Comparison of ENCODE assay signal across 1 cellular context in genomic region chr17:50565559-50566350, GRCh38.
TF ChIP-seq lines count a peak whose summit lies in the region.

No MANE protein-coding gene starts in this region.

TF ChIP-seq in SK-N-SH, 30 proteins besides CTCF, POLR2A, EP300 and RAD21:
- TF ChIP-seq JUND (IDR thresholded peaks at IDR 0.05) (no peak), RXRA (IDR thresholded peaks at IDR 0.05; ENCODE audit: borderline replicate concordance, low read depth) (no peak), USF2 (IDR thresholded peaks at IDR 0.05; ENCODE audit: borderline replicate concordance, low read depth, low read length) (peak; percentile 57; the same call in 1 of the 2 replicates), FOXJ3 (CRISPR knock-in tag; IDR thresholded peaks at IDR 0.05) (no peak), PBX3 (IDR thresholded peaks at IDR 0.05) (no peak), IRF3 (IDR thresholded peaks at IDR 0.05; ENCODE audit: low read depth, low read length) (no peak), MAX (IDR thresholded peaks at IDR 0.05; ENCODE audit: low read depth) (no peak), NRF1 (IDR thresholded peaks at IDR 0.05; ENCODE audit: low read depth, low read length) (no peak), MEF2A (IDR thresholded peaks at IDR 0.05; ENCODE audit: borderline replicate concordance, low read depth) (no peak), TCF12 (IDR thresholded peaks at IDR 0.05) (no peak), NFIC (IDR thresholded peaks at IDR 0.05; ENCODE audit: borderline replicate concordance) (no peak), TEAD4 (IDR thresholded peaks at IDR 0.05; ENCODE audit: borderline replicate concordance, insufficient read depth) (no peak), RCOR1 (IDR thresholded peaks at IDR 0.05; ENCODE audit: low read length) (no peak), FOSL2 (IDR thresholded peaks at IDR 0.05; ENCODE audit: borderline replicate concordance, low read depth) (no peak), GABPA (IDR thresholded peaks at IDR 0.05; ENCODE audit: low read depth) (no peak), TAF1 (IDR thresholded peaks at IDR 0.05; ENCODE audit: borderline replicate concordance, low read depth, low read length) (no peak), CHD2 (IDR thresholded peaks at IDR 0.05; ENCODE audit: low read length, partially characterized antibody) (peak; percentile 28), GATA2 (CRISPR knock-in tag; IDR thresholded peaks at IDR 0.05) (peak; percentile 89), MXI1 (IDR thresholded peaks at IDR 0.05; ENCODE audit: low read depth, low read length) (peak; percentile 95), REST (IDR thresholded peaks at IDR 0.05; ENCODE audit: low read depth, low read length) (no peak), USF1 (IDR thresholded peaks at IDR 0.05; ENCODE audit: borderline replicate concordance, low read depth) (peak; percentile 69; the same call in 1 of the 2 replicates), RFX5 (IDR thresholded peaks at IDR 0.05; ENCODE audit: low read length) (no peak; the same call in 1 of the 2 replicates), EZH2phosphoT487 (IDR thresholded peaks at IDR 0.05; ENCODE audit: borderline replicate concordance, low read depth) (no peak), FOXM1 (IDR thresholded peaks at IDR 0.05; ENCODE audit: low read depth) (no peak), ZBTB33 (IDR thresholded peaks at IDR 0.05; ENCODE audit: borderline replicate concordance, low read depth) (no peak), SMC3 (IDR thresholded peaks at IDR 0.05; ENCODE audit: low read depth, low read length) (no peak), ELF1 (IDR thresholded peaks at IDR 0.05) (no peak), YY1 (IDR thresholded peaks at IDR 0.05; ENCODE audit: low read depth) (no peak), POLR2AphosphoS5 (IDR thresholded peaks at IDR 0.05; ENCODE audit: low read depth, low read length) (no peak), SIN3A (IDR thresholded peaks at IDR 0.05; ENCODE audit: borderline replicate concordance, low read depth, low read length) (no peak)
